9 cellular contexts compared by ENCODE assay signal in genomic region chr13:111187879-111188643, GRCh38.
DNase-seq lines count a peak whose midpoint lies in the region; ATAC-seq and TF ChIP-seq lines count a peak whose summit lies in the region.
"Had no signal": no experiment of that assay in that cellular context is flagged by ENCODE, and none has a peak within 500 bp of the region (broad histone marks: within the 10 kb centered on the region; RNA-seq: fewer than 3 reads in every experiment).

No MANE protein-coding gene starts in this region.

- H3K27me3 ChIP-seq in vagina: no peaks in the 10 kb centered on the region

- intact Hi-C loops in Right ventricle myocardium inferior (cut with DNase I): no loop called here
- intact Hi-C loops in cardiac septum (cut with DNase I): no loop called here
- intact Hi-C loops in vagina (cut with DNase I): no loop called here

- peak; percentile 40 for ATAC-seq in Right ventricle myocardium inferior

- H3K4me1 ChIP-seq in vagina: peaks cover 74% of the 10 kb centered on the region

- H3K4me1 Mint-ChIP-seq in activated naive CD8-positive, alpha-beta T cell (ENCODE audit: low read depth): peaks cover 96% of the 10 kb centered on the region

- no peak for TF ChIP-seq POLR2A in vagina (IDR thresholded peaks at IDR 0.05)

- no peaks in the 10 kb centered on the region for H3K36me3 ChIP-seq in vagina

- peak overlapping the region; percentile 34 for H3K27ac ChIP-seq in vagina
- H3K27ac ChIP-seq: parathyroid adenoma had no signal

- no peaks in the 10 kb centered on the region for H3K27me3 Mint-ChIP-seq in activated naive CD8-positive, alpha-beta T cell

- DNase-seq in Right ventricle myocardium inferior (ENCODE audit: missing footprints) (no peak), cardiac septum (ENCODE audit: low spot score) (no peak), hepatic stellate cell (ENCODE audit: low spot score) (peak; percentile 52), vagina (ENCODE audit: extremely low spot score in 2 of 2) (no peak), NCI-H2029 treated with DMSO at 0.1 percent for 48 hours (lab: John Stamatoyannopoulos, UW) (no peak), GM13977 (ENCODE audit: low spot score) (no peak), NCI-H345 (lab: John Stamatoyannopoulos, UW) (no peak)

- in situ Hi-C loops in GM13977 (cut with MboI; ENCODE audit: low pct_unique_long_range_greater_than_20kb, low sequenced_read_pairs, unreplicated experiment): no loop called here

- no peak overlapping the region for H3K4me3 ChIP-seq in vagina

- TF ChIP-seq CTCF in vagina (IDR thresholded peaks at IDR 0.05) (no peak), GM13977 (IDR thresholded peaks at IDR 0.05; ENCODE audit: extremely low read depth, insufficient read depth, missing control alignments) (no peak)

- H3K4me3 Mint-ChIP-seq in activated naive CD8-positive, alpha-beta T cell: peak overlapping the region; percentile 77

- H3K36me3 Mint-ChIP-seq in activated naive CD8-positive, alpha-beta T cell: no peaks in the 10 kb centered on the region

- peak overlapping the region; percentile 82 for H3K27ac Mint-ChIP-seq in activated naive CD8-positive, alpha-beta T cell

- no peaks in the 10 kb centered on the region for H3K9me3 ChIP-seq in vagina

- H3K9me3 Mint-ChIP-seq in activated naive CD8-positive, alpha-beta T cell (ENCODE audit: low read depth): no peaks in the 10 kb centered on the region
